Comparison of ENCODE assay signal across 1 cellular context in the genomic region with DNA sequence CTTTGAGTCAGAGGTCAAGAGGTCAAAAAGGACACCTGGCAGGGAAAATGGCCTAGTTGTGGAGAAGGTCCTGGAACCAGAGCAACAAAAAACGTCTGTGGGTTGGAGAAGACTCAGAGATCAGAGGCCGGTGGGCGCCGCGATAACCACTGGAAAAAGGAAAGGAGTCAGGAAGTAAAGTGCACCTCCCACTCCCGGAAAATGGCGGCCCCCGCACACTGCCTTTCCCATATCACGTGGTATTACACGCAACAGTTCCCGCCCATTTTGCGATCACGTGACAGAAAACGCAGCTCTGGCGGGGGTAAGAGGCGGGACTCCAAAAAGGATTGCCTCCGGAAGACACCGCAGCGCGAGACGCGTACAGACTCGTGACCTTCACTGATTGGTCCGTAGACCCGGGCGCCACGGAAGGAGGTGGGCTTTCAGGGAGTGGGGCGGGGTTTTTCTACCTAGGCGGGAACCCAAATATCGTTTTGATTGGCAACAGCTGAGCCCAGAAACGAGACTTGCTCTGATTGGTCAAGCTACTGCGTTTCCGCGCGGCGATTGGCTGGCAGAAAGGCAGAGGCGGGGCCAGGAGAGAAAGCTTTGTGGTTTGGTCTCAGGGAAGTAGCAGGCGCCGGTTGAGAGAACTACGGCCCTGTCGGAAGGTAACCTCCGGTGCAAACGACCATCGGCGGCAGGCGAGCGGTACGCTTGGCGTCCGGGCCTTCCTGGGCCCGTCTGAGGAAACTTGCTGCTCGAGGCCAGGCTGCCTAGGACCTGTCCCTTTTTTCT.
TF ChIP-seq lines count a peak whose summit lies in the region.

A gene with protein sequence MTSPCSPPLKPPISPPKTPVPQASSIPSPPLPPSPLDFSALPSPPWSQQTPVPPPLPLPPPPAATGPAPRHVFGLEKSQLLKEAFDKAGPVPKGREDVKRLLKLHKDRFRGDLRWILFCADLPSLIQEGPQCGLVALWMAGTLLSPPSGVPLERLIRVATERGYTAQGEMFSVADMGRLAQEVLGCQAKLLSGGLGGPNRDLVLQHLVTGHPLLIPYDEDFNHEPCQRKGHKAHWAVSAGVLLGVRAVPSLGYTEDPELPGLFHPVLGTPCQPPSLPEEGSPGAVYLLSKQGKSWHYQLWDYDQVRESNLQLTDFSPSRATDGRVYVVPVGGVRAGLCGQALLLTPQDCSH (minus strand): TSS at position 193 of the 780 bp plus-strand sequence. CDS start 674 bp downstream, outside the sequence.

TF ChIP-seq in GM23338, 12 proteins besides CTCF, POLR2A, EP300 and RAD21:
- peak; percentile 53 for TF ChIP-seq POLR2AphosphoS5 (IDR thresholded peaks at IDR 0.05; ENCODE audit: low read depth)
- 0 out of 2 replicates have a peak, but pooled peaks have one; percentile 24 for TF ChIP-seq ETS1 (IDR thresholded peaks at IDR 0.05)
- peak; percentile 90 for TF ChIP-seq CREB1 (CRISPR knock-in tag; IDR thresholded peaks at IDR 0.05; ENCODE audit: low read depth)
- TF ChIP-seq, protein P1, sequence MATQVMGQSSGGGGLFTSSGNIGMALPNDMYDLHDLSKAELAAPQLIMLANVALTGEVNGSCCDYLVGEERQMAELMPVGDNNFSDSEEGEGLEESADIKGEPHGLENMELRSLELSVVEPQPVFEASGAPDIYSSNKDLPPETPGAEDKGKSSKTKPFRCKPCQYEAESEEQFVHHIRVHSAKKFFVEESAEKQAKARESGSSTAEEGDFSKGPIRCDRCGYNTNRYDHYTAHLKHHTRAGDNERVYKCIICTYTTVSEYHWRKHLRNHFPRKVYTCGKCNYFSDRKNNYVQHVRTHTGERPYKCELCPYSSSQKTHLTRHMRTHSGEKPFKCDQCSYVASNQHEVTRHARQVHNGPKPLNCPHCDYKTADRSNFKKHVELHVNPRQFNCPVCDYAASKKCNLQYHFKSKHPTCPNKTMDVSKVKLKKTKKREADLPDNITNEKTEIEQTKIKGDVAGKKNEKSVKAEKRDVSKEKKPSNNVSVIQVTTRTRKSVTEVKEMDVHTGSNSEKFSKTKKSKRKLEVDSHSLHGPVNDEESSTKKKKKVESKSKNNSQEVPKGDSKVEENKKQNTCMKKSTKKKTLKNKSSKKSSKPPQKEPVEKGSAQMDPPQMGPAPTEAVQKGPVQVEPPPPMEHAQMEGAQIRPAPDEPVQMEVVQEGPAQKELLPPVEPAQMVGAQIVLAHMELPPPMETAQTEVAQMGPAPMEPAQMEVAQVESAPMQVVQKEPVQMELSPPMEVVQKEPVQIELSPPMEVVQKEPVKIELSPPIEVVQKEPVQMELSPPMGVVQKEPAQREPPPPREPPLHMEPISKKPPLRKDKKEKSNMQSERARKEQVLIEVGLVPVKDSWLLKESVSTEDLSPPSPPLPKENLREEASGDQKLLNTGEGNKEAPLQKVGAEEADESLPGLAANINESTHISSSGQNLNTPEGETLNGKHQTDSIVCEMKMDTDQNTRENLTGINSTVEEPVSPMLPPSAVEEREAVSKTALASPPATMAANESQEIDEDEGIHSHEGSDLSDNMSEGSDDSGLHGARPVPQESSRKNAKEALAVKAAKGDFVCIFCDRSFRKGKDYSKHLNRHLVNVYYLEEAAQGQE (IDR thresholded peaks at IDR 0.05; ENCODE audit: unreplicated experiment): no peak
TF ChIP-seq in GM23338: peak in this region for 3.
